16 cellular contexts compared by ENCODE assay signal in the genomic region with DNA sequence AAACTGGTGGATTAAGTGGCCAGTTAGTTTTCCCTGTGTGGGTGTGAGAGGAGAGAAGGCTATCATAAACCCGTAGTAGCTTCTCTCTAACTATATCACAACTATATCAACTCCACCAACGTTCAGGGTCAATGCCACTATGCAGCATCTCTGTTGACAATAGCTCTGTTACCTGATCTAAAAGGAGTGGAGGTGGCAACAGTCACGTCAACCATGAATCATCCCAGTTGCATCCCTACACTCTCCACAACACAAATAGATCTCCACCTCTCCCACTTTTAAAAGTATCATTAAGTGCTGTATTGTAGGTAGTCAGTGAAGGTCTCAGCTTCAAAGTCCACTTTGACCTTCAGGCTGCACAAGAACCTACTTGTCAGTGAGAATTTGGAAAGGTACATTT.
"Had no signal": no experiment of that assay in that cellular context is flagged by ENCODE, and none has a peak within 500 bp of the region (broad histone marks: within the 10 kb centered on the region; RNA-seq: fewer than 3 reads in every experiment).

No MANE protein-coding gene starts in this region.

- H3K9me3 ChIP-seq: heart left ventricle, neutrophil, psoas muscle, spleen, tibial artery, upper lobe of left lung, uterus had no signal

- H3K36me3 ChIP-seq: heart left ventricle, neutrophil, spleen, tibial artery, upper lobe of left lung, uterus had no signal

- DNase-seq: dermis blood vessel endothelial cell; foreskin melanocyte; heart left ventricle; hippocampal formation; left colon; naive thymus-derived CD4-positive, alpha-beta T cell; psoas muscle; retina; spleen; stimulated activated CD4-positive, alpha-beta T cell treated with anti-CD3 and anti-CD28 coated beads, Interleukin-15, amount 100 ng/mL, for 24 hours; stimulated activated CD4-positive, alpha-beta T cell treated with anti-CD3 and anti-CD28 coated beads, Interleukin-1b, Interleukin-23, amount 100 ng/mL, for 48 hours; stimulated activated CD4-positive, alpha-beta T cell treated with anti-CD3 and anti-CD28 coated beads, Interleukin-4, amount 100 ng/mL, for 24 hours; tibial artery; upper lobe of left lung; uterus had no signal

- H3K27me3 ChIP-seq: heart left ventricle, neutrophil, spleen, tibial artery, upper lobe of left lung, uterus had no signal

- H3K4me3 ChIP-seq: heart left ventricle, psoas muscle, spleen, tibial artery, upper lobe of left lung, uterus had no signal

- H3K4me1 ChIP-seq: heart left ventricle, psoas muscle, spleen, tibial artery, upper lobe of left lung, uterus had no signal

- H3K27ac ChIP-seq: heart left ventricle, neutrophil, psoas muscle, spleen, tibial artery, upper lobe of left lung, uterus had no signal
